In genomic region chr20:40691566-40692239, GRCh38 we compare ENCODE assay signal across 21 cellular contexts. TPM values are rescaled to one million over a fixed set of nuclear protein-coding genes. Genes with fewer than 3 reads are reported as not detected.
A peak's percentile ranks its signal among the peaks of the same experiment; 100 is the strongest.
DNase-seq lines count a peak whose midpoint lies in the region; ATAC-seq and TF ChIP-seq lines count a peak whose summit lies in the region.
"Had no signal": no experiment of that assay in that cellular context is flagged by ENCODE, and none has a peak within 500 bp of the region (broad histone marks: within the 10 kb centered on the region; RNA-seq: fewer than 3 reads in every experiment).

No MANE protein-coding gene starts in this region.

- H3K27me3 Mint-ChIP-seq in WTC11 (ENCODE audit: low read depth), result peaks cover 96% of the 10 kb centered on the region

- no peaks in the 10 kb centered on the region for H3K36me3 ChIP-seq in H7 (replicated peaks; ENCODE audit: control insufficient read depth, insufficient read depth, low read length)
- H3K36me3 ChIP-seq: cardiac muscle cell had no signal

- peaks cover 91% of the 10 kb centered on the region for H3K27me3 ChIP-seq in H7 (ENCODE audit: control insufficient read depth, insufficient read depth, low read length)

- intact Hi-C loops in left colon (cut with DNase I, micrococcal nuclease), result loop anchor here in 1 of 2 donors (5.0 to 10.0 kb wide), 2 partner anchors 427 to 804 kb away; no protein-coding TSS in a partner anchor

- peak overlapping the region; percentile 78 for H3K4me3 Mint-ChIP-seq in WTC11

- H3K9me3 Mint-ChIP-seq in WTC11, result no peaks in the 10 kb centered on the region

- POLR2A ChIA-PET in WTC11 (lab: Charles Lee), result no interaction called here

- no peak overlapping the region for H3K27ac Mint-ChIP-seq in WTC11

- H3K4me3 ChIP-seq in H7 (ENCODE audit: insufficient read depth, low read depth, low read length) (peak overlapping the region; percentile 9; the same call in 1 of the 2 replicates), iPS-18c (ENCODE audit: insufficient read depth, low read depth, low read length) (peak overlapping the region; percentile 77)
- H3K4me3 ChIP-seq: cardiac muscle cell had no signal

- no peaks in the 10 kb centered on the region for H3K9me3 ChIP-seq in iPS-18c (ENCODE audit: control insufficient read depth, insufficient read depth, low read length)

- CTCF ChIA-PET in WTC11 (lab: Charles Lee), result interaction anchor here (0.8 to 3.4 kb wide), 4 partner anchors 10 to 272 kb away, joined by 3 to 22 read pairs (median 4); no protein-coding TSS in a partner anchor

- peak; percentile 67 for DNase-seq in H7
- no peak for DNase-seq in WTC11 (ENCODE audit: low spot score)
- peak; percentile 35 for DNase-seq in retina
- DNase-seq in AG08395 (ENCODE audit: low spot score), result no peak
- DNase-seq in left colon, result no peak
- DNase-seq: activated naive CD4-positive, alpha-beta T cell; activated T-cell treated with anti-CD3 and anti-CD28 coated beads, Interleukin-2, amount 50 U/mL, for 1 hour; amniotic stem cell; CD4-positive, alpha-beta memory T cell; DMS153; mesenchymal stem cell; NCI-H1048; NCI-H2029; NCI-H345; NCI-H774; T1000 had no signal

- H3K4me1 Mint-ChIP-seq in WTC11, result peaks cover 39% of the 10 kb centered on the region

- H3K36me3 Mint-ChIP-seq in WTC11, result no peaks in the 10 kb centered on the region
- H3K36me3 Mint-ChIP-seq: CD4-positive, alpha-beta memory T cell had no signal

- no peak for TF ChIP-seq CTCF in WTC11 (IDR thresholded peaks at IDR 0.05)

- no peak for ATAC-seq in WTC11
- ATAC-seq in left colon, result no peak
- ATAC-seq in HG02938 (IDR thresholded peaks at IDR 0.05; ENCODE audit: unreplicated experiment), result no peak
- ATAC-seq: HepG2 had no signal

TF ChIP-seq in WTC11, 78 proteins besides CTCF, POLR2A, EP300 and RAD21:
- TF ChIP-seq NR3C1 (CRISPR knock-in tag; conservative IDR thresholded peaks at IDR 0.05; ENCODE audit: low read depth) (no peak), ZMAT4 (CRISPR knock-in tag; IDR thresholded peaks at IDR 0.05) (no peak), ZNF671 (CRISPR knock-in tag; IDR thresholded peaks at IDR 0.05) (no peak), TEAD4 (CRISPR knock-in tag; IDR thresholded peaks at IDR 0.05) (no peak), ZNF219 (CRISPR knock-in tag; IDR thresholded peaks at IDR 0.05; ENCODE audit: borderline replicate concordance) (no peak), JAZF1 (CRISPR knock-in tag; IDR thresholded peaks at IDR 0.05) (no peak), CBFB (CRISPR knock-in tag; IDR thresholded peaks at IDR 0.05; ENCODE audit: low read depth) (no peak), GTF2I (CRISPR knock-in tag; conservative IDR thresholded peaks at IDR 0.05) (no peak)

RNA-seq across cellular contexts. Expression of gene MAFB, which starts 2.7 kb away (rescaled TPM):
- 2.4 and 4.2 TPM in 2 replicates for total RNA-seq in H7 (2014; rRNA removed; shearing (Covaris generic))
- total RNA-seq in WTC11 (2021), result 5.3 to 6.7 TPM (median 6.5 TPM) in 3 replicates
- 10 to 100 TPM in 1 of 2 donors, 1 to 10 TPM in 1; 4.0 to 10.9 TPM for total RNA-seq in left colon
- total RNA-seq: OCI-LY7 had no signal

Comparison
In these comparisons a context has a peak if more than half of its experiments do, and no peak if none do; other contexts are left out.
1. DNase-seq: peak in H7 (single experiment) and retina (single experiment); none in WTC11 (single experiment), AG08395 (single experiment) and left colon (0 of 2).